ENCODE assay signal across 15 cellular contexts in the genomic region with DNA sequence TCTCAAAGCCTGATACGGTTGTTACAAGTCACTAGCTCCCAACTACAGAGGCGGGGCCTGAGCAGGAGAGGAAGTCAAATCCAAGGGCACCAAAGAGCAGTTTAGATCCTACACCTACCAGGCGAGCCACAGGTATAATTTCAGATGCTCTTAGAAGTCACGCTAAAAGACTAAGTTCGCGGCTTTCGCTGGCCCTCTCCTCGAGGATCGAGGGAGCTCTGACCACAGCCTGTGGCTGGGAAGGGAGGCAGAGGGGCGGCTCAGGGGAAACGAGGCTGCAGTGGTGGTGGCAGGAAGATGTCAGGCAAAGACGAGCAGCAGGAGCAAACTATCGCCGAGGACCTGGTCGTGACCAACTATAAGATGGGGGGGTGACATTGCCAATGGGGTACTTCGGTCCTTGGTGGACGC. TPM values are rescaled to one million over a fixed set of nuclear protein-coding genes. Genes with fewer than 3 reads are reported as not detected.
DNase-seq lines count a peak whose midpoint lies in the region; ATAC-seq, FAIRE-seq and TF ChIP-seq lines count a peak whose summit lies in the region.
"Had no signal": no experiment of that assay in that cellular context is flagged by ENCODE, and none has a peak within 500 bp of the region (broad histone marks: within the 10 kb centered on the region; RNA-seq: fewer than 3 reads in every experiment).

No MANE protein-coding gene starts in this region.

- peaks cover 59% of the 10 kb centered on the region for H3K36me3 Mint-ChIP-seq in activated CD8-positive, alpha-beta memory T cell treated with anti-CD3 and anti-CD28 coated beads, Interleukin-2, amount 10 ng/mL, durations not matched to agents 7 days and 5 days
- H3K36me3 Mint-ChIP-seq in T-cell: peaks cover 43% of the 10 kb centered on the region

- POLR2A ChIA-PET in T-cell (lab: Charles Lee): no interaction called here

- TF ChIP-seq POLR2A in spleen (IDR thresholded peaks at IDR 0.05): no peak

- H3K9me3 Mint-ChIP-seq in activated CD8-positive, alpha-beta memory T cell treated with anti-CD3 and anti-CD28 coated beads, Interleukin-2, amount 10 ng/mL, durations not matched to agents 7 days and 5 days (ENCODE audit: low read depth): no peaks in the 10 kb centered on the region
- no peaks in the 10 kb centered on the region for H3K9me3 Mint-ChIP-seq in T-cell
- H3K9me3 Mint-ChIP-seq: stimulated activated memory B cell treated with anti-CD40 and anti-IgM and Interleukin-4, amounts not matched to agents 10 μg/mL and 1 μg/mL and 100 μg/mL, for 72 hours had no signal

- TF ChIP-seq CTCF in spleen (IDR thresholded peaks at IDR 0.05 in 8 of 11, conservative IDR thresholded peaks at IDR 0.05 in 3 of 11): no peak

- H3K36me3 ChIP-seq in spleen: peaks cover 0 to 79% (median 11%) of the 10 kb centered on the region in 6 donors
- H3K36me3 ChIP-seq: right lobe of liver had no signal

- intact Hi-C loops in spleen (cut with DNase I; ENCODE audit: low total_unique reads): no loop called here

- H3K27me3 Mint-ChIP-seq in activated CD8-positive, alpha-beta memory T cell treated with anti-CD3 and anti-CD28 coated beads, Interleukin-2, amount 10 ng/mL, durations not matched to agents 7 days and 5 days: no peaks in the 10 kb centered on the region
- no peaks in the 10 kb centered on the region for H3K27me3 Mint-ChIP-seq in T-cell
- H3K27me3 Mint-ChIP-seq: stimulated activated memory B cell treated with anti-CD40 and anti-IgM and Interleukin-4, amounts not matched to agents 10 μg/mL and 1 μg/mL and 100 μg/mL, for 72 hours had no signal

- H3K4me1 ChIP-seq in spleen: peaks cover 13 to 88% (median 53%) of the 10 kb centered on the region in 6 donors
- H3K4me1 ChIP-seq: right lobe of liver had no signal

- no peak overlapping the region for H3K4me3 ChIP-seq in spleen
- H3K4me3 ChIP-seq: right lobe of liver had no signal

- H3K27me3 ChIP-seq in spleen (replicated peaks in 1 of 7): no peaks in the 10 kb centered on the region
- H3K27me3 ChIP-seq: right lobe of liver had no signal

- H3K4me3 Mint-ChIP-seq in activated CD8-positive, alpha-beta memory T cell treated with anti-CD3 and anti-CD28 coated beads, Interleukin-2, amount 10 ng/mL, durations not matched to agents 7 days and 5 days: peak overlapping the region; percentile 23
- H3K4me3 Mint-ChIP-seq in T-cell: peak overlapping the region; percentile 68 to 72 (median 71)
- H3K4me3 Mint-ChIP-seq: stimulated activated memory B cell treated with anti-CD40 and anti-IgM and Interleukin-4, amounts not matched to agents 10 μg/mL and 1 μg/mL and 100 μg/mL, for 72 hours had no signal

- peak overlapping the region; percentile 83 for H3K27ac Mint-ChIP-seq in activated CD8-positive, alpha-beta memory T cell treated with anti-CD3 and anti-CD28 coated beads, Interleukin-2, amount 10 ng/mL, durations not matched to agents 7 days and 5 days
- H3K27ac Mint-ChIP-seq in T-cell: peak overlapping the region; percentile 94 to 96

- DNase-seq in activated CD8-positive, alpha-beta memory T cell treated with anti-CD3 and anti-CD28 coated beads, Interleukin-2, amount 10 ng/mL, durations not matched to agents 7 days and 5 days: no peak
- DNase-seq in activated CD8-positive, alpha-beta memory T cell treated with anti-CD3 and anti-CD28 coated beads, Interleukin-2, amount 50 U/mL, for 4 hours: no peak
- no peak for DNase-seq in T-cell
- DNase-seq in spleen: peak; percentile 65
- DNase-seq in RCC 7860 (ENCODE audit: low spot score): no peak
- no peak for DNase-seq in SHP77 (lab: John Stamatoyannopoulos, UW)
- DNase-seq: ACHN, NCI-H2171, right lobe of liver, SIG-M5 had no signal

- 71 to 83% (median 77%) methylated on average over 17 of the region's 17 CpGs for WGBS in spleen, 5 donors

- no peak for FAIRE-seq in RCC 7860 (lab: Jason Lieb, UNC)
- FAIRE-seq: D721Med, H1 had no signal

- H3K27ac ChIP-seq in cingulate gyrus (ENCODE audit: low read depth, low read length) (peak overlapping the region; percentile 98), spleen (peak overlapping the region in 3 of 8 donors; percentile 31 to 61 (median 42))
- H3K27ac ChIP-seq: right lobe of liver had no signal

- H3K4me1 Mint-ChIP-seq in activated CD8-positive, alpha-beta memory T cell treated with anti-CD3 and anti-CD28 coated beads, Interleukin-2, amount 10 ng/mL, durations not matched to agents 7 days and 5 days: peaks cover 85% of the 10 kb centered on the region
- peaks cover 93 to 97% (median 95%) of the 10 kb centered on the region in 3 donors for H3K4me1 Mint-ChIP-seq in T-cell

- no peak for ATAC-seq in activated CD8-positive, alpha-beta memory T cell treated with anti-CD3 and anti-CD28 coated beads, Interleukin-2, amount 10 ng/mL, durations not matched to agents 7 days and 5 days
- peak in 2 of 4 experiments; percentile 15 to 27 for ATAC-seq in T-cell (replicated peaks in 1 of 4)
- no peak for ATAC-seq in GM18873 (IDR thresholded peaks at IDR 0.05; ENCODE audit: low FRiP score, unreplicated experiment)
- ATAC-seq: right lobe of liver; stimulated activated memory B cell treated with anti-CD40 and anti-IgM and Interleukin-4, amounts not matched to agents 10 μg/mL and 1 μg/mL and 100 μg/mL, for 72 hours had no signal

- CTCF ChIA-PET in activated CD8-positive, alpha-beta memory T cell treated with anti-CD3 and anti-CD28 coated beads, Interleukin-2, amount 10 ng/mL, durations not matched to agents 7 days and 5 days (lab: Charles Lee): interaction anchor here (1.2 to 5.7 kb wide), 5 partner anchors 9 to 100 kb away, joined by 3 to 25 read pairs (median 6); no protein-coding TSS in a partner anchor
- CTCF ChIA-PET in T-cell (lab: Charles Lee): interaction anchor here in 1 of 2 donors (1.0 to 2.3 kb wide), 3 partner anchors 39 to 99 kb away, joined by 3 to 8 read pairs (median 4); no protein-coding TSS in a partner anchor

- no peaks in the 10 kb centered on the region for H3K9me3 ChIP-seq in spleen
- H3K9me3 ChIP-seq: right lobe of liver had no signal

RNA-seq across cellular contexts. Expression of a gene that starts 48.6 kb away (rescaled TPM):
- total RNA-seq in activated CD8-positive, alpha-beta memory T cell treated with anti-CD3 and anti-CD28 coated beads, Interleukin-2, amount 10 ng/mL, durations not matched to agents 7 days and 5 days: 100 to 1,000 TPM; 408 to 525 TPM
- total RNA-seq in T-cell (100 to 1,000 TPM; 347 to 585 (median 434) TPM), spleen (100 to 1,000 TPM in 6 of 7 donors, 10 to 100 TPM in 1; 81.6 to 193 (median 171) TPM)
- 10 to 100 TPM; 23.0 to 32.3 (median 31.5) TPM for polyA plus RNA-seq in spleen
